1 cellular context compared by ENCODE assay signal in the genomic region with DNA sequence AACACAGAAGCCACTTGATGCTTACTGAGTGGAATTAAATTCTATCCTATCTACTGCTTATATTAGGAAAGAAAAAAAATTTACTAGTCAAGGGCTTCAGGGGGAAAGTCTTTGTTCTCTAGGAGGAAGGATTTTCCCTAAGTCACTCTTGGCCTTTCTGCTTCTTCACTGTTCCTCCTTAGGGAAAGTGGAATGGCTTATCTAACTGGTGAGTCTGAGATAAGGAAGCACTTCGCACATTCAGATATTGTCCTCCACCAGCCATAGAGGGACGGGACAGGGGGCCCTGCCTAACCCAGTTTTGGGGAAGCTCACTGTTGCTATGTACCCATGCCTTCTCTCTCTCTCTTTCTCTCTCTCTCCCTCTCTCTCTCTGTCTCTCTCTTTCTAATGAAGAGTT.
TF ChIP-seq lines count a peak whose summit lies in the region.

No MANE protein-coding gene starts in this region.

TF ChIP-seq in K562, 482 proteins besides CTCF, POLR2A, EP300 and RAD21 (continued from another document):
- TF ChIP-seq ZBTB33 (CRISPR knock-in tag; IDR thresholded peaks at IDR 0.05): no peak
- TF ChIP-seq DIDO1 (tag; IDR thresholded peaks at IDR 0.05; ENCODE audit: low read depth): no peak
- no peak for TF ChIP-seq HSF4 (CRISPR knock-in tag; IDR thresholded peaks at IDR 0.05; ENCODE audit: borderline replicate concordance)
- TF ChIP-seq SMARCE1 (IDR thresholded peaks at IDR 0.05): peak; percentile 15; the same call in 1 of the 2 replicates
- no peak for TF ChIP-seq MCM3 (IDR thresholded peaks at IDR 0.05)
- peak; percentile 49; the same call in 1 of the 2 replicates for TF ChIP-seq L3MBTL2 (IDR thresholded peaks at IDR 0.05)
- no peak for TF ChIP-seq HOXB6 (CRISPR knock-in tag; IDR thresholded peaks at IDR 0.05; ENCODE audit: borderline replicate concordance)
- no peak for TF ChIP-seq ZNF134 (CRISPR knock-in tag; conservative IDR thresholded peaks at IDR 0.05)
- no peak for TF ChIP-seq CBX3 (IDR thresholded peaks at IDR 0.05; ENCODE audit: borderline replicate concordance in 1 of 2, low read length in 2 of 2)
- TF ChIP-seq SNRNP70 (optimal IDR thresholded peaks at IDR 0.05; ENCODE audit: low read depth, low read length): no peak
- peak; percentile 37; the same call in 1 of the 2 replicates for TF ChIP-seq ARID1B (IDR thresholded peaks at IDR 0.05)
- no peak for TF ChIP-seq BCOR (IDR thresholded peaks at IDR 0.05)
- TF ChIP-seq SNIP1 (IDR thresholded peaks at IDR 0.05; ENCODE audit: low read depth): no peak
- no peak for TF ChIP-seq CHCHD3 (CRISPR knock-in tag; IDR thresholded peaks at IDR 0.05)
- TF ChIP-seq ZNF253 (CRISPR knock-in tag; conservative IDR thresholded peaks at IDR 0.05): no peak
- no peak for TF ChIP-seq THRAP3 (IDR thresholded peaks at IDR 0.05; ENCODE audit: borderline replicate concordance)
- no peak for TF ChIP-seq MCM2 (IDR thresholded peaks at IDR 0.05; ENCODE audit: low read depth)
- no peak for TF ChIP-seq TBL1XR1 (IDR thresholded peaks at IDR 0.05; ENCODE audit: low read length in 2 of 2)
- TF ChIP-seq KLF1 (tag; IDR thresholded peaks at IDR 0.05): no peak
- TF ChIP-seq ZNF740 (CRISPR knock-in tag; IDR thresholded peaks at IDR 0.05): no peak
- no peak for TF ChIP-seq ZNF740 (tag; IDR thresholded peaks at IDR 0.05)
- no peak for TF ChIP-seq LEF1 (IDR thresholded peaks at IDR 0.05)
- no peak for TF ChIP-seq GABPB2 (CRISPR knock-in tag; conservative IDR thresholded peaks at IDR 0.05)
- no peak for TF ChIP-seq TGIF2 (CRISPR knock-in tag; IDR thresholded peaks at IDR 0.05)
